In genomic region chr14:78403278-78403815, GRCh38 we compare ENCODE assay signal across 10 cellular contexts.
DNase-seq lines count a peak whose midpoint lies in the region; ATAC-seq and TF ChIP-seq lines count a peak whose summit lies in the region.
"Had no signal": no experiment of that assay in that cellular context is flagged by ENCODE, and none has a peak within 500 bp of the region (broad histone marks: within the 10 kb centered on the region; RNA-seq: fewer than 3 reads in every experiment).

No MANE protein-coding gene starts in this region.

- ATAC-seq in GM19035 (IDR thresholded peaks at IDR 0.05; ENCODE audit: unreplicated experiment) (peak; percentile 76), HG02852 (IDR thresholded peaks at IDR 0.05; ENCODE audit: unreplicated experiment) (peak; percentile 87), WTC11 (peak; percentile 83)
- ATAC-seq: esophagus mucosa had no signal

- 21% methylated on average over 8 of the region's 8 CpGs for WGBS in tibial nerve, 2 donors

- POLR2A ChIA-PET in WTC11 (lab: Charles Lee), result no interaction called here

- H3K9me3 ChIP-seq in tibial nerve, result no peaks in the 10 kb centered on the region

- H3K27ac ChIP-seq in tibial nerve, result no peak overlapping the region

- H3K27me3 Mint-ChIP-seq in WTC11 (ENCODE audit: low read depth), result no peaks in the 10 kb centered on the region; the same call in 1 of the 2 replicates

- peak overlapping the region; percentile 51; the same call in 1 of the 2 replicates for H3K27ac Mint-ChIP-seq in WTC11

- no peaks in the 10 kb centered on the region for H3K36me3 Mint-ChIP-seq in WTC11

- H3K4me3 Mint-ChIP-seq in WTC11, result no peak overlapping the region; the same call in 1 of the 2 replicates

- no peak overlapping the region for H3K4me3 ChIP-seq in tibial nerve

- no peak for TF ChIP-seq POLR2A in tibial nerve (IDR thresholded peaks at IDR 0.05)

- H3K4me1 ChIP-seq in tibial nerve, result no peaks in the 10 kb centered on the region

- CTCF ChIA-PET in WTC11 (lab: Charles Lee), result interaction anchor here (0.7 to 1.7 kb wide), 4 partner anchors 43 to 239 kb away, joined by 3 to 11 read pairs (median 4); no protein-coding TSS in a partner anchor

- peaks cover 19% of the 10 kb centered on the region for H3K4me1 Mint-ChIP-seq in WTC11

- no peaks in the 10 kb centered on the region for H3K9me3 Mint-ChIP-seq in WTC11

- TF ChIP-seq EP300 in tibial nerve (IDR thresholded peaks at IDR 0.05), result no peak

- no peak for TF ChIP-seq CTCF in WTC11 (IDR thresholded peaks at IDR 0.05)
- TF ChIP-seq CTCF in tibial nerve (IDR thresholded peaks at IDR 0.05), result no peak

- H3K27me3 ChIP-seq in tibial nerve, result no peaks in the 10 kb centered on the region

- DNase-seq in WTC11 (ENCODE audit: low spot score) (no peak), putamen (ENCODE audit: low spot score) (peak; percentile 50), NCI-H1105 (lab: John Stamatoyannopoulos, UW) (no peak), tibial nerve (ENCODE audit: low spot score in 2 of 2) (no peak), NCI-H128 (lab: John Stamatoyannopoulos, UW; ENCODE audit: unreplicated experiment) (no peak)
- no peak for DNase-seq in activated naive CD4-positive, alpha-beta T cell treated with Interleukin-2 at 50 U/mL for 16 hours
- DNase-seq: NCI-H510A had no signal

- no peaks in the 10 kb centered on the region for H3K36me3 ChIP-seq in tibial nerve

TF ChIP-seq in WTC11, 78 proteins besides CTCF, POLR2A, EP300 and RAD21:
- TF ChIP-seq PRRX2 (CRISPR knock-in tag; IDR thresholded peaks at IDR 0.05) (no peak), MLX (CRISPR knock-in tag; IDR thresholded peaks at IDR 0.05) (no peak), FOXP1 (CRISPR knock-in tag; IDR thresholded peaks at IDR 0.05; ENCODE audit: borderline replicate concordance) (no peak), NFATC4 (CRISPR knock-in tag; IDR thresholded peaks at IDR 0.05) (no peak), ERG (CRISPR knock-in tag; IDR thresholded peaks at IDR 0.05) (no peak), ZNF396 (CRISPR knock-in tag; IDR thresholded peaks at IDR 0.05; ENCODE audit: borderline replicate concordance) (no peak), TEAD1 (CRISPR knock-in tag; IDR thresholded peaks at IDR 0.05) (no peak), ZNF219 (CRISPR knock-in tag; IDR thresholded peaks at IDR 0.05; ENCODE audit: borderline replicate concordance) (no peak), RELA (CRISPR knock-in tag; IDR thresholded peaks at IDR 0.05; ENCODE audit: borderline replicate concordance) (no peak), RORB (CRISPR knock-in tag; IDR thresholded peaks at IDR 0.05) (no peak), CDX4 (CRISPR knock-in tag; IDR thresholded peaks at IDR 0.05; ENCODE audit: borderline replicate concordance) (no peak), ETV6 (CRISPR knock-in tag; IDR thresholded peaks at IDR 0.05) (no peak)
- TF ChIP-seq, protein P1, sequence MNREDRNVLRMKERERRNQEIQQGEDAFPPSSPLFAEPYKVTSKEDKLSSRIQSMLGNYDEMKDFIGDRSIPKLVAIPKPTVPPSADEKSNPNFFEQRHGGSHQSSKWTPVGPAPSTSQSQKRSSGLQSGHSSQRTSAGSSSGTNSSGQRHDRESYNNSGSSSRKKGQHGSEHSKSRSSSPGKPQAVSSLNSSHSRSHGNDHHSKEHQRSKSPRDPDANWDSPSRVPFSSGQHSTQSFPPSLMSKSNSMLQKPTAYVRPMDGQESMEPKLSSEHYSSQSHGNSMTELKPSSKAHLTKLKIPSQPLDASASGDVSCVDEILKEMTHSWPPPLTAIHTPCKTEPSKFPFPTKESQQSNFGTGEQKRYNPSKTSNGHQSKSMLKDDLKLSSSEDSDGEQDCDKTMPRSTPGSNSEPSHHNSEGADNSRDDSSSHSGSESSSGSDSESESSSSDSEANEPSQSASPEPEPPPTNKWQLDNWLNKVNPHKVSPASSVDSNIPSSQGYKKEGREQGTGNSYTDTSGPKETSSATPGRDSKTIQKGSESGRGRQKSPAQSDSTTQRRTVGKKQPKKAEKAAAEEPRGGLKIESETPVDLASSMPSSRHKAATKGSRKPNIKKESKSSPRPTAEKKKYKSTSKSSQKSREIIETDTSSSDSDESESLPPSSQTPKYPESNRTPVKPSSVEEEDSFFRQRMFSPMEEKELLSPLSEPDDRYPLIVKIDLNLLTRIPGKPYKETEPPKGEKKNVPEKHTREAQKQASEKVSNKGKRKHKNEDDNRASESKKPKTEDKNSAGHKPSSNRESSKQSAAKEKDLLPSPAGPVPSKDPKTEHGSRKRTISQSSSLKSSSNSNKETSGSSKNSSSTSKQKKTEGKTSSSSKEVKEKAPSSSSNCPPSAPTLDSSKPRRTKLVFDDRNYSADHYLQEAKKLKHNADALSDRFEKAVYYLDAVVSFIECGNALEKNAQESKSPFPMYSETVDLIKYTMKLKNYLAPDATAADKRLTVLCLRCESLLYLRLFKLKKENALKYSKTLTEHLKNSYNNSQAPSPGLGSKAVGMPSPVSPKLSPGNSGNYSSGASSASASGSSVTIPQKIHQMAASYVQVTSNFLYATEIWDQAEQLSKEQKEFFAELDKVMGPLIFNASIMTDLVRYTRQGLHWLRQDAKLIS (CRISPR knock-in tag; IDR thresholded peaks at IDR 0.05; ENCODE audit: borderline replicate concordance), result no peak
- TF ChIP-seq, protein P2, sequence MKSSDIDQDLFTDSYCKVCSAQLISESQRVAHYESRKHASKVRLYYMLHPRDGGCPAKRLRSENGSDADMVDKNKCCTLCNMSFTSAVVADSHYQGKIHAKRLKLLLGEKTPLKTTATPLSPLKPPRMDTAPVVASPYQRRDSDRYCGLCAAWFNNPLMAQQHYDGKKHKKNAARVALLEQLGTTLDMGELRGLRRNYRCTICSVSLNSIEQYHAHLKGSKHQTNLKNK (CRISPR knock-in tag; IDR thresholded peaks at IDR 0.05), result no peak
